In genomic region chr6:45420083-45420908, GRCh38 we compare ENCODE assay signal across 1 cellular context.
A peak's percentile ranks its signal among the peaks of the same experiment; 100 is the strongest.
TF ChIP-seq lines count a peak whose summit lies in the region.

No MANE protein-coding gene starts in this region.

TF ChIP-seq in A549, 52 proteins besides CTCF, POLR2A, EP300 and RAD21 (continued from another document):
- no peak for TF ChIP-seq HMGXB4 (CRISPR knock-in tag; IDR thresholded peaks at IDR 0.05; ENCODE audit: borderline replicate concordance)
- no peak for TF ChIP-seq POLR2AphosphoS2 (conservative IDR thresholded peaks at IDR 0.05; ENCODE audit: low read length)
- TF ChIP-seq CBX8 (IDR thresholded peaks at IDR 0.05) = peak; percentile 94; the same call in 1 of the 2 replicates
- TF ChIP-seq ZFP36 (IDR thresholded peaks at IDR 0.05; ENCODE audit: borderline replicate concordance, partially characterized antibody) = peak; percentile 7
- no peak for TF ChIP-seq TFCP2L1 (CRISPR knock-in tag; IDR thresholded peaks at IDR 0.05)
TF ChIP-seq in A549: peak in this region for 3.
